In genomic region chr11:119363874-119364590, GRCh38 we compare ENCODE assay signal across 1 cellular context.
A peak's percentile ranks its signal among the peaks of the same experiment; 100 is the strongest.
TF ChIP-seq lines count a peak whose summit lies in the region.

No MANE protein-coding gene starts in this region.

TF ChIP-seq in K562, 482 proteins besides CTCF, POLR2A, EP300 and RAD21 (continued from another document):
- TF ChIP-seq TAF1 (IDR thresholded peaks at IDR 0.05; ENCODE audit: control insufficient read depth, extremely low read depth, insufficient read depth, low read length, severe bottlenecking) (peak; percentile 57), CREM (IDR thresholded peaks at IDR 0.05; ENCODE audit: low read depth) (peak; percentile 46), TBP (optimal IDR thresholded peaks at IDR 0.05; ENCODE audit: low read depth, low read length) (peak; percentile 33), PHF8 (IDR thresholded peaks at IDR 0.05; ENCODE audit: borderline replicate concordance, low read length) (peak; percentile 56; the same call in 1 of the 2 replicates), ZNF134 (CRISPR knock-in tag; conservative IDR thresholded peaks at IDR 0.05) (no peak), ZNF175 (CRISPR knock-in tag; IDR thresholded peaks at IDR 0.05; ENCODE audit: low read depth) (0 out of 2 replicates have a peak, but pooled peaks have one; percentile 37), CTBP1 (IDR thresholded peaks at IDR 0.05; ENCODE audit: borderline replicate concordance) (peak; percentile 16; the same call in 1 of the 2 replicates), POLR2AphosphoS5 (IDR thresholded peaks at IDR 0.05; ENCODE audit: control insufficient read depth, insufficient read depth, low read depth, low read length) (peak; percentile 60), UBTF (IDR thresholded peaks at IDR 0.05; ENCODE audit: borderline replicate concordance in 1 of 2, low read depth in 2 of 2, low read length in 2 of 2) (peak in 1 of 2 experiments; percentile 59; a peak in 1 of 4 replicates), HCFC1 (IDR thresholded peaks at IDR 0.05; ENCODE audit: low read depth, low read length) (0 out of 2 replicates have a peak, but pooled peaks have one; percentile 11), SRSF7 (optimal IDR thresholded peaks at IDR 0.05; ENCODE audit: low read depth, low read length) (no peak), ZBTB7A (IDR thresholded peaks at IDR 0.05; ENCODE audit: borderline replicate concordance, control insufficient read depth, low read depth, low read length) (peak; percentile 73; the same call in 1 of the 2 replicates), ZFX (CRISPR knock-in tag; IDR thresholded peaks at IDR 0.05) (peak; percentile 40; the same call in 1 of the 2 replicates), CREB1 (IDR thresholded peaks at IDR 0.05) (0 out of 2 replicates have a peak, but pooled peaks have one; percentile 28), CREB1 (CRISPR knock-in tag; IDR thresholded peaks at IDR 0.05) (no peak), NONO (IDR thresholded peaks at IDR 0.05; ENCODE audit: low read depth in 2 of 2, low read length in 1 of 2) (0 out of 4 replicates have a peak, but pooled peaks of 1 of the 2 experiments have one; percentile 28), SIN3A (IDR thresholded peaks at IDR 0.05; ENCODE audit: borderline replicate concordance in 2 of 2, control insufficient read depth in 1 of 2, low read depth in 2 of 2, low read length in 2 of 2) (peak in 1 of 2 experiments; percentile 11; a peak in 1 of 4 replicates), MYC (IDR thresholded peaks at IDR 0.05; ENCODE audit: low read depth, low read length) (0 out of 2 replicates have a peak, but pooled peaks have one; percentile 34), MYC (CRISPR knock-in tag; IDR thresholded peaks at IDR 0.05; ENCODE audit: borderline replicate concordance, low read depth) (no peak)
- TF ChIP-seq, protein P1, sequence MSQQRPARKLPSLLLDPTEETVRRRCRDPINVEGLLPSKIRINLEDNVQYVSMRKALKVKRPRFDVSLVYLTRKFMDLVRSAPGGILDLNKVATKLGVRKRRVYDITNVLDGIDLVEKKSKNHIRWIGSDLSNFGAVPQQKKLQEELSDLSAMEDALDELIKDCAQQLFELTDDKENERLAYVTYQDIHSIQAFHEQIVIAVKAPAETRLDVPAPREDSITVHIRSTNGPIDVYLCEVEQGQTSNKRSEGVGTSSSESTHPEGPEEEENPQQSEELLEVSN (IDR thresholded peaks at IDR 0.05; ENCODE audit: borderline replicate concordance in 1 of 2, extremely low read depth in 1 of 2, insufficient read depth in 1 of 2, insufficient read length in 1 of 2, low read depth in 1 of 2, low read length in 1 of 2, poor library complexity in 1 of 2, severe bottlenecking in 1 of 2): peak; percentile 69 to 97
TF ChIP-seq in K562: peak in this region for 36.
